20 cellular contexts compared by ENCODE assay signal in the genomic region with DNA sequence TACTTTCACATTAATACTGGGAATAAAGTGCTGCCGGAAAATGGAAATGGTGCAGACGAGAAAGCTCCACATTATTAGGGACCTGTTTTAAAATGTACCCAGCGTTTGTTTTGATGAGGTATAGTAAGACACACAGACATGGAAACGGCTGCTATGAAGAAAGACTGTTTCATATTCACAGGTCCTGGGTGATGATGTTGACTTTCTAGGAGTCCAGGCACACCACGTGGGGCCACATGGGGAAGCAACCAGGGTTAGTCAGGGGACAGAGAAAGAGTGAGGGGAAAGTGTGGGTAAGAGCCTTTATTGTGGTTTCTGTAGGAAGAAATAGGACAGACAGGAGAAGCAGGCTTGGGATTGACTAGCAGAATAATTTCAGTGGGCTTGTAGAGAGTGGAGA.
DNase-seq lines count a peak whose midpoint lies in the region; ATAC-seq, FAIRE-seq and TF ChIP-seq lines count a peak whose summit lies in the region.
"Had no signal": no experiment of that assay in that cellular context is flagged by ENCODE, and none has a peak within 500 bp of the region (broad histone marks: within the 10 kb centered on the region; RNA-seq: fewer than 3 reads in every experiment).

No MANE protein-coding gene starts in this region.

- peak; percentile 30 for ATAC-seq in GM18909 (IDR thresholded peaks at IDR 0.05; ENCODE audit: poor library complexity, unreplicated experiment)
- no peak for ATAC-seq in PC-3
- peak; percentile 27; the same call in 1 of the 3 replicates for ATAC-seq in K562
- no peak for ATAC-seq in heart right ventricle

- DNase-seq in PC-3: no peak
- DNase-seq in K562 (ENCODE audit: extremely low read depth in 1 of 4, low spot score in 3 of 4): no peak
- no peak for DNase-seq in neural progenitor cell (ENCODE audit: low spot score)
- no peak for DNase-seq in KBM-7
- DNase-seq in NCI-H510A treated with DMSO at 0.1 percent for 48 hours (lab: John Stamatoyannopoulos, UW): no peak
- DNase-seq in activated CD4-positive, alpha-beta T cell treated with anti-CD3 and anti-CD28 coated beads, Interleukin-2, amount 10 ng/mL, durations not matched to agents 24 days and 14 days: no peak
- DNase-seq in heart right ventricle: no peak
- DNase-seq: CD4-positive, alpha-beta T cell; EL; HFFc6; MM.1S; NCI-H1694 treated with DMSO at 0.1 percent for 48 hours; NCI-H2227 treated with DMSO at 0.1 percent for 48 hours; NCI-H524 treated with DMSO at 0.1 percent for 48 hours; SJCRH30 had no signal

- peaks cover 24% of the 10 kb centered on the region for H3K4me1 ChIP-seq in PC-3 (ENCODE audit: insufficient read depth, low read length)
- no peaks in the 10 kb centered on the region for H3K4me1 ChIP-seq in K562 (replicated peaks in 1 of 2; ENCODE audit: control insufficient read depth in 2 of 2, insufficient read depth in 2 of 2, low read length in 2 of 2)
- peaks cover 12% of the 10 kb centered on the region for H3K4me1 ChIP-seq in neural progenitor cell
- no peaks in the 10 kb centered on the region for H3K4me1 ChIP-seq in heart right ventricle
- H3K4me1 ChIP-seq: SJCRH30 had no signal

- H3K27me3 ChIP-seq in PC-3 (ENCODE audit: low read length) (no peaks in the 10 kb centered on the region), K562 (ENCODE audit: control insufficient read depth in 2 of 2, insufficient read depth in 2 of 2, low read length in 2 of 2) (no peaks in the 10 kb centered on the region), neural progenitor cell (no peaks in the 10 kb centered on the region), heart right ventricle (peaks cover 0 to 32% (median 22%) of the 10 kb centered on the region in 7 donors)
- H3K27me3 ChIP-seq: SJCRH30 had no signal

- H3K4me1 Mint-ChIP-seq in neural progenitor cell: peaks cover 10% of the 10 kb centered on the region
- no peaks in the 10 kb centered on the region for H3K4me1 Mint-ChIP-seq in activated CD4-positive, alpha-beta T cell treated with anti-CD3 and anti-CD28 coated beads, Interleukin-2, amount 10 ng/mL, durations not matched to agents 24 days and 14 days
- H3K4me1 Mint-ChIP-seq: B cell, IgD-negative memory B cell had no signal

- BruUV-seq in PC-3 (replicated peaks; lab: Mats Ljungman, UMichigan): no TSS peak
- no TSS peak for BruUV-seq in K562 (replicated peaks; lab: Mats Ljungman, UMichigan)

- H3F3A ChIP-seq in PC-3 (ENCODE audit: low read length, unreplicated experiment) (peaks cover 4% of the 10 kb centered on the region), neural progenitor cell (ENCODE audit: low read depth) (no peaks in the 10 kb centered on the region)

- TF ChIP-seq CTCF in PC-3 (conservative IDR thresholded peaks at IDR 0.05; ENCODE audit: low read depth, low read length) (no peak), K562 (IDR thresholded peaks at IDR 0.05 in 2 of 3, conservative IDR thresholded peaks at IDR 0.05 in 1 of 3; ENCODE audit: insufficient read depth in 2 of 3, low read depth in 1 of 3, low read length in 3 of 3) (no peak), neural progenitor cell (IDR thresholded peaks at IDR 0.05) (no peak), heart right ventricle (IDR thresholded peaks at IDR 0.05) (no peak)

- H3K9ac ChIP-seq in PC-3 (ENCODE audit: low read length) (no peak overlapping the region), K562 (ENCODE audit: insufficient read depth in 1 of 2, low read depth in 2 of 2, low read length in 2 of 2) (no peak overlapping the region), neural progenitor cell (no peak overlapping the region)

- H3K9me3 ChIP-seq in PC-3 (ENCODE audit: low read length) (no peaks in the 10 kb centered on the region), K562 (replicated peaks; ENCODE audit: control insufficient read depth, insufficient read depth, low read depth, low read length) (no peaks in the 10 kb centered on the region), neural progenitor cell (ENCODE audit: low read depth) (no peaks in the 10 kb centered on the region), heart right ventricle (no peaks in the 10 kb centered on the region)
- H3K9me3 ChIP-seq: SJCRH30 had no signal

- H3K4me2 ChIP-seq in PC-3 (ENCODE audit: low read length) (peak overlapping the region; percentile 48), K562 (ENCODE audit: insufficient read depth, low read length) (no peak overlapping the region), neural progenitor cell (no peak overlapping the region)

- H3K36me3 ChIP-seq in PC-3 (ENCODE audit: low read depth, low read length): no peaks in the 10 kb centered on the region
- H3K36me3 ChIP-seq in K562 (ENCODE audit: control insufficient read depth, insufficient read depth, low read length): no peaks in the 10 kb centered on the region
- no peaks in the 10 kb centered on the region for H3K36me3 ChIP-seq in neural progenitor cell
- H3K36me3 ChIP-seq in heart right ventricle: no peaks in the 10 kb centered on the region
- H3K36me3 ChIP-seq: SJCRH30 had no signal

- CTCF ChIA-PET in PC-3 (lab: Charles Lee) (no interaction called here), K562 (lab: Yijun Ruan, JAX; ENCODE audit: low intra/inter-chr PET ratio) (interaction anchor here (2.2 to 3.9 kb wide), 2 partner anchors 552 to 558 kb away, joined by 8 to 26 read pairs; no protein-coding TSS in a partner anchor)

- no peak for TF ChIP-seq EP300 in K562 (IDR thresholded peaks at IDR 0.05; ENCODE audit: low read length)

- H4K20me1 ChIP-seq in PC-3 (ENCODE audit: low read length) (no peaks in the 10 kb centered on the region), K562 (replicated peaks; ENCODE audit: control insufficient read depth, insufficient read depth, low read length) (no peaks in the 10 kb centered on the region), neural progenitor cell (ENCODE audit: low read depth) (no peaks in the 10 kb centered on the region)

- H2AFZ ChIP-seq in PC-3 (ENCODE audit: low read length) (peak overlapping the region; percentile 75), K562 (ENCODE audit: low read depth, low read length) (0 out of 2 replicates have a peak overlapping the region, but pooled peaks have one; percentile 40), neural progenitor cell (replicated peaks) (peak overlapping the region; percentile 37)

- H3K27ac Mint-ChIP-seq in neural progenitor cell: no peak overlapping the region
- H3K27ac Mint-ChIP-seq in activated CD4-positive, alpha-beta T cell treated with anti-CD3 and anti-CD28 coated beads, Interleukin-2, amount 10 ng/mL, durations not matched to agents 24 days and 14 days: no peak overlapping the region
- H3K27ac Mint-ChIP-seq: B cell; CD4-positive, alpha-beta T cell; HFFc6; IgD-negative memory B cell had no signal

- H3K27me3 Mint-ChIP-seq in neural progenitor cell (ENCODE audit: insufficient read depth, low read depth): peaks cover 2% of the 10 kb centered on the region
- H3K27me3 Mint-ChIP-seq in activated CD4-positive, alpha-beta T cell treated with anti-CD3 and anti-CD28 coated beads, Interleukin-2, amount 10 ng/mL, durations not matched to agents 24 days and 14 days: peaks cover 10% of the 10 kb centered on the region

- TF ChIP-seq POLR2A in K562 (conservative IDR thresholded peaks at IDR 0.05): no peak

- H3K4me3 Mint-ChIP-seq in neural progenitor cell: no peak overlapping the region
- H3K4me3 Mint-ChIP-seq in activated CD4-positive, alpha-beta T cell treated with anti-CD3 and anti-CD28 coated beads, Interleukin-2, amount 10 ng/mL, durations not matched to agents 24 days and 14 days: no peak overlapping the region
- H3K4me3 Mint-ChIP-seq: B cell; CD4-positive, alpha-beta T cell; HFFc6; IgD-negative memory B cell had no signal

- no peak overlapping the region for H3K27ac ChIP-seq in PC-3 (ENCODE audit: low read length)
- H3K27ac ChIP-seq in K562 (ENCODE audit: extremely low read depth, low read depth, low read length): no peak overlapping the region
- H3K27ac ChIP-seq in neural progenitor cell: no peak overlapping the region
- no peak overlapping the region for H3K27ac ChIP-seq in heart right ventricle
- H3K27ac ChIP-seq: SJCRH30 had no signal

- H3K9me2 ChIP-seq in PC-3 (replicated peaks; ENCODE audit: low read length): no peaks in the 10 kb centered on the region

- TF ChIP-seq RAD21 in K562 (CRISPR knock-in tag; conservative IDR thresholded peaks at IDR 0.05 in 1 of 2, IDR thresholded peaks at IDR 0.05 in 1 of 2): no peak

- WGBS in K562 (ENCODE audit: insufficient coverage, low coverage, missing lambda C conversion rate): 5% methylated on average over 5 of the region's 5 CpGs
- 62 to 66% methylated on average over 5 of the region's 5 CpGs for WGBS in heart right ventricle, 2 donors

- H3K9me1 ChIP-seq in K562 (ENCODE audit: control insufficient read depth, insufficient read depth, low read length): no peaks in the 10 kb centered on the region

- H3K9me3 Mint-ChIP-seq in neural progenitor cell: no peaks in the 10 kb centered on the region
- H3K9me3 Mint-ChIP-seq in activated CD4-positive, alpha-beta T cell treated with anti-CD3 and anti-CD28 coated beads, Interleukin-2, amount 10 ng/mL, durations not matched to agents 24 days and 14 days: no peaks in the 10 kb centered on the region
- H3K9me3 Mint-ChIP-seq: CD4-positive, alpha-beta T cell; HFFc6; IgD-negative memory B cell had no signal

- peak; percentile 35 for FAIRE-seq in K562 (lab: Jason Lieb, UNC)
- FAIRE-seq: GM12891, H54 had no signal

- in situ Hi-C loops in K562 (cut with MboI): no loop called here
- in situ Hi-C loops in KBM-7 (cut with MboI; ENCODE audit: low pct_unique_long_range_greater_than_20kb, low sequenced_read_pairs): loop anchor here (25.0 kb wide), 1 partner anchor 381 kb away; no protein-coding TSS in a partner anchor

- no peaks in the 10 kb centered on the region for H3K36me3 Mint-ChIP-seq in neural progenitor cell
- H3K36me3 Mint-ChIP-seq in activated CD4-positive, alpha-beta T cell treated with anti-CD3 and anti-CD28 coated beads, Interleukin-2, amount 10 ng/mL, durations not matched to agents 24 days and 14 days (ENCODE audit: low read depth): no peaks in the 10 kb centered on the region
- H3K36me3 Mint-ChIP-seq: IgD-negative memory B cell had no signal

- intact Hi-C loops in PC-3 (cut with micrococcal nuclease) (no loop called here), K562 (cut with micrococcal nuclease) (no loop called here), heart right ventricle (cut with DNase I) (loop anchor here in 1 of 10 donors (10.0 kb wide), 1 partner anchor 231 kb away; no protein-coding TSS in a partner anchor)
- intact Hi-C loops in activated CD4-positive, alpha-beta T cell treated with anti-CD3 and anti-CD28 coated beads, Interleukin-2, amount 10 ng/mL, durations not matched to agents 24 days and 14 days (cut with micrococcal nuclease): loop anchor here (2.0 kb wide), 1 partner anchor 559 kb away; no protein-coding TSS in a partner anchor

- POLR2A ChIA-PET in PC-3 (lab: Charles Lee; ENCODE audit: unreplicated experiment): no interaction called here
- POLR2A ChIA-PET in K562 (lab: Yijun Ruan, JAX): interaction anchor here (0.7 kb wide), 1 partner anchor 446 kb away, joined by 3 read pairs; no protein-coding TSS in a partner anchor

- H3K79me2 ChIP-seq in PC-3 (ENCODE audit: low read length): no peaks in the 10 kb centered on the region
- H3K79me2 ChIP-seq in K562 (ENCODE audit: control insufficient read depth, insufficient read depth, low read length): no peaks in the 10 kb centered on the region
- H3K79me2 ChIP-seq in neural progenitor cell (ENCODE audit: low read depth): no peaks in the 10 kb centered on the region

- no peak overlapping the region for H3K4me3 ChIP-seq in PC-3 (ENCODE audit: low read length)
- H3K4me3 ChIP-seq in K562: no peak overlapping the region
- no peak overlapping the region for H3K4me3 ChIP-seq in neural progenitor cell
- no peak overlapping the region for H3K4me3 ChIP-seq in heart right ventricle
- H3K4me3 ChIP-seq: SJCRH30 had no signal

Comparison
In these comparisons a context has a peak if more than half of its experiments do, and no peak if none do; other contexts are left out.
1. ATAC-seq: peak in GM18909 (single experiment) and K562 (single experiment); none in PC-3 (single experiment) and heart right ventricle (0 of 8).
2. Peak in every context shown above with its lines, with median percentiles within 50 percentile points of each other: H2AFZ ChIP-seq.